ENCODE assay signal across 23 cellular contexts in the genomic region with DNA sequence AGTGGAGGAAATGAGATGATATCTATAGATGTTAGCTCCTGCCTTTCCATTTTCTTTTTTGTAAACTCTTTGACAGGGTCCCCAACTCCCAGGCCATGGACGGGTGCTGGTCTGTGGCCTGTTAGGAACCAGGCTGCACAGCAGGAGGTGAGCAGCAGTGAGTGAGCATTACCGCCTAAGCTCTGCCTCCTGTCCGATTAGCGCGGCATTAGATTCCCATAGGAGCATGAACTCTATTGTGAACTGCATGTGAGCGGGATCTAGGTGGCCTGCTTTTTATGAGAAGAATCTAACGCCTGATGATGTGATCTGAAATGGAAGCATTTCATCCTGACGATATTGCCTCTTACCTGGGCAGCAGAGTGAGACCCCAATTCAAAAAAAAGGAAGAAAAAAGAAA. TPM values are rescaled to one million over a fixed set of nuclear protein-coding genes. Genes with fewer than 3 reads are reported as not detected.
DNase-seq lines count a peak whose midpoint lies in the region; ATAC-seq, FAIRE-seq and TF ChIP-seq lines count a peak whose summit lies in the region.
"Had no signal": no experiment of that assay in that cellular context is flagged by ENCODE, and none has a peak within 500 bp of the region (broad histone marks: within the 10 kb centered on the region; RNA-seq: fewer than 3 reads in every experiment).

No MANE protein-coding gene starts in this region.

- intact Hi-C loops in K562 (cut with micrococcal nuclease) = no loop called here

- no TSS peak for BruUV-seq in K562 (replicated peaks; lab: Mats Ljungman, UMichigan)

- H3K36me3 ChIP-seq in K562 (ENCODE audit: control insufficient read depth, insufficient read depth, low read length) (no peaks in the 10 kb centered on the region), skeletal muscle satellite cell (ENCODE audit: insufficient read depth, low read length) (no peaks in the 10 kb centered on the region)
- H3K36me3 ChIP-seq: thoracic aorta had no signal

- H3K9me3 ChIP-seq in K562 (replicated peaks; ENCODE audit: control insufficient read depth, insufficient read depth, low read depth, low read length) (no peaks in the 10 kb centered on the region), skeletal muscle satellite cell (replicated peaks; ENCODE audit: low read length) (no peaks in the 10 kb centered on the region)
- H3K9me3 ChIP-seq: thoracic aorta had no signal

- H3K9me3 Mint-ChIP-seq in activated T-cell treated with anti-CD3 and anti-CD28 coated beads, Interleukin-2, amount 50 U/mL, for 24 hours = no peaks in the 10 kb centered on the region
- no peaks in the 10 kb centered on the region for H3K9me3 Mint-ChIP-seq in activated T-cell treated with anti-CD3 and anti-CD28 coated beads, Interleukin-2, amount 50 U/mL, for 4 hours
- H3K9me3 Mint-ChIP-seq: CD8-positive, alpha-beta memory T cell; endodermal cell; natural killer cell treated with Interleukin-12 subunit alpha and Interleukin-12 subunit beta and Interleukin-15 and Interleukin-18, amount 100 ng/mL, for 72 hours had no signal

- H3K9ac ChIP-seq in K562 (ENCODE audit: insufficient read depth in 1 of 2, low read depth in 2 of 2, low read length in 2 of 2) (no peak overlapping the region), skeletal muscle satellite cell (ENCODE audit: low read depth, low read length) (peak overlapping the region; percentile 56)

- H3K4me3 Mint-ChIP-seq in activated T-cell treated with anti-CD3 and anti-CD28 coated beads, Interleukin-2, amount 50 U/mL, for 24 hours = no peak overlapping the region
- H3K4me3 Mint-ChIP-seq in activated T-cell treated with anti-CD3 and anti-CD28 coated beads, Interleukin-2, amount 50 U/mL, for 4 hours = no peak overlapping the region
- H3K4me3 Mint-ChIP-seq: CD8-positive, alpha-beta memory T cell; endodermal cell; natural killer cell treated with Interleukin-12 subunit alpha and Interleukin-12 subunit beta and Interleukin-15 and Interleukin-18, amount 100 ng/mL, for 72 hours had no signal

- no peak for FAIRE-seq in K562 (lab: Jason Lieb, UNC)
- FAIRE-seq: colon had no signal

- H3K9me1 ChIP-seq in K562 (ENCODE audit: control insufficient read depth, insufficient read depth, low read length) = no peaks in the 10 kb centered on the region

- no peak overlapping the region for H3K27ac ChIP-seq in K562 (ENCODE audit: extremely low read depth, low read depth, low read length)
- H3K27ac ChIP-seq: skin epidermis, thoracic aorta had no signal

- POLR2A ChIA-PET in K562 (lab: Yijun Ruan, JAX) = no interaction called here

- H3K4me1 ChIP-seq in K562 (replicated peaks in 1 of 2; ENCODE audit: control insufficient read depth in 2 of 2, insufficient read depth in 2 of 2, low read length in 2 of 2) (peaks cover 0 to 10% of the 10 kb centered on the region in 2 experiments; a peak in 3 of 5 replicates), skeletal muscle satellite cell (ENCODE audit: control insufficient read depth, insufficient read depth, low read length) (peaks cover 19% of the 10 kb centered on the region)

- no peak for TF ChIP-seq EP300 in K562 (IDR thresholded peaks at IDR 0.05; ENCODE audit: low read length)

- no peaks in the 10 kb centered on the region for H3K27me3 Mint-ChIP-seq in activated T-cell treated with anti-CD3 and anti-CD28 coated beads, Interleukin-2, amount 50 U/mL, for 24 hours
- H3K27me3 Mint-ChIP-seq in activated T-cell treated with anti-CD3 and anti-CD28 coated beads, Interleukin-2, amount 50 U/mL, for 4 hours (ENCODE audit: low read depth) = no peaks in the 10 kb centered on the region
- H3K27me3 Mint-ChIP-seq: CD8-positive, alpha-beta memory T cell; natural killer cell treated with Interleukin-12 subunit alpha and Interleukin-12 subunit beta and Interleukin-15 and Interleukin-18, amount 100 ng/mL, for 72 hours; progenitor cell of endocrine pancreas had no signal

- TF ChIP-seq CTCF in K562 (IDR thresholded peaks at IDR 0.05 in 2 of 3, conservative IDR thresholded peaks at IDR 0.05 in 1 of 3; ENCODE audit: insufficient read depth in 2 of 3, low read depth in 1 of 3, low read length in 3 of 3) = no peak

- no peak for ATAC-seq in activated T-cell treated with anti-CD3 and anti-CD28 coated beads, Interleukin-2, amount 50 U/mL, for 4 hours
- ATAC-seq in K562 = no peak
- ATAC-seq: left cardiac atrium; natural killer cell treated with Interleukin-12 subunit alpha and Interleukin-12 subunit beta and Interleukin-15 and Interleukin-18, amount 100 ng/mL, for 72 hours had no signal

- 80% methylated on average over 8 of the region's 8 CpGs for WGBS in K562 (ENCODE audit: insufficient coverage, low coverage, missing lambda C conversion rate)

- H3K4me2 ChIP-seq in K562 (ENCODE audit: insufficient read depth, low read length) (no peak overlapping the region), skeletal muscle satellite cell (ENCODE audit: low read length) (peak overlapping the region; percentile 45)

- no peak overlapping the region for H2AFZ ChIP-seq in K562 (ENCODE audit: low read depth, low read length)

- TF ChIP-seq RAD21 in K562 (CRISPR knock-in tag; conservative IDR thresholded peaks at IDR 0.05 in 1 of 2, IDR thresholded peaks at IDR 0.05 in 1 of 2) = no peak

- no peak for DNase-seq in activated T-cell treated with anti-CD3 and anti-CD28 coated beads, Interleukin-2, amount 50 U/mL, for 24 hours
- DNase-seq in activated T-cell treated with anti-CD3 and anti-CD28 coated beads, Interleukin-2, amount 50 U/mL, for 4 hours = no peak
- DNase-seq in NCI-H2107 treated with DMSO at 0.1 percent for 48 hours (lab: John Stamatoyannopoulos, UW; ENCODE audit: unreplicated experiment) = peak; percentile 54
- no peak for DNase-seq in K562 (ENCODE audit: extremely low read depth in 1 of 4, low spot score in 3 of 4)
- DNase-seq in SHP77 (lab: John Stamatoyannopoulos, UW) = no peak
- no peak for DNase-seq in NCI-H2081 treated with DMSO at 0.1 percent for 48 hours (lab: John Stamatoyannopoulos, UW)
- no peak for DNase-seq in NCI-H2171 treated with DMSO at 0.1 percent for 48 hours (lab: John Stamatoyannopoulos, UW)
- DNase-seq: activated T-cell treated with anti-CD3 and anti-CD28 coated beads for 4 hours; CD8-positive, alpha-beta memory T cell; endodermal cell; KBM-7; left cardiac atrium; mesendoderm; MV-4-11; NCI-H1694; NCI-H446; NK-92 treated with Interleukin-12 subunit alpha and Interleukin-12 subunit beta, amount 100 ng/mL, for 24 hours had no signal

- no peak overlapping the region for H3K4me3 ChIP-seq in K562
- H3K4me3 ChIP-seq in skeletal muscle satellite cell (ENCODE audit: low read length) = no peak overlapping the region
- H3K4me3 ChIP-seq: skin epidermis, thoracic aorta had no signal

- no peaks in the 10 kb centered on the region for H3K79me2 ChIP-seq in K562 (ENCODE audit: control insufficient read depth, insufficient read depth, low read length)

- H3K36me3 Mint-ChIP-seq in activated T-cell treated with anti-CD3 and anti-CD28 coated beads, Interleukin-2, amount 50 U/mL, for 24 hours (ENCODE audit: low read depth) = no peaks in the 10 kb centered on the region
- H3K36me3 Mint-ChIP-seq in activated T-cell treated with anti-CD3 and anti-CD28 coated beads, Interleukin-2, amount 50 U/mL, for 4 hours (ENCODE audit: insufficient read depth) = no peaks in the 10 kb centered on the region
- H3K36me3 Mint-ChIP-seq: natural killer cell treated with Interleukin-12 subunit alpha and Interleukin-12 subunit beta and Interleukin-15 and Interleukin-18, amount 100 ng/mL, for 72 hours had no signal

- in situ Hi-C loops in K562 (cut with MboI) = no loop called here

- H3K27ac Mint-ChIP-seq in activated T-cell treated with anti-CD3 and anti-CD28 coated beads, Interleukin-2, amount 50 U/mL, for 24 hours = peak overlapping the region; percentile 90
- H3K27ac Mint-ChIP-seq: endodermal cell, progenitor cell of endocrine pancreas had no signal

- CTCF ChIA-PET in K562 (lab: Yijun Ruan, JAX; ENCODE audit: low intra/inter-chr PET ratio) = no interaction called here

- no peak for TF ChIP-seq POLR2A in K562 (conservative IDR thresholded peaks at IDR 0.05)

- H3K4me1 Mint-ChIP-seq in activated T-cell treated with anti-CD3 and anti-CD28 coated beads, Interleukin-2, amount 50 U/mL, for 24 hours (ENCODE audit: low read depth) = peaks cover 70% of the 10 kb centered on the region
- peaks cover 64% of the 10 kb centered on the region for H3K4me1 Mint-ChIP-seq in activated T-cell treated with anti-CD3 and anti-CD28 coated beads, Interleukin-2, amount 50 U/mL, for 4 hours (ENCODE audit: low read depth)

- no peaks in the 10 kb centered on the region for H4K20me1 ChIP-seq in K562 (replicated peaks; ENCODE audit: control insufficient read depth, insufficient read depth, low read length)

- no peaks in the 10 kb centered on the region for H3K27me3 ChIP-seq in K562 (ENCODE audit: control insufficient read depth in 2 of 2, insufficient read depth in 2 of 2, low read length in 2 of 2)
- no peaks in the 10 kb centered on the region for H3K27me3 ChIP-seq in skeletal muscle satellite cell (ENCODE audit: control insufficient read depth, insufficient read depth, low read length)

TF ChIP-seq in K562, 482 proteins besides CTCF, POLR2A, EP300 and RAD21 (continues in another document):
- TF ChIP-seq, protein P1, sequence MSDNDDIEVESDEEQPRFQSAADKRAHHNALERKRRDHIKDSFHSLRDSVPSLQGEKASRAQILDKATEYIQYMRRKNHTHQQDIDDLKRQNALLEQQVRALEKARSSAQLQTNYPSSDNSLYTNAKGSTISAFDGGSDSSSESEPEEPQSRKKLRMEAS (CRISPR knock-in tag; IDR thresholded peaks at IDR 0.05) = no peak

RNA-seq across cellular contexts. Expression of a gene that starts 56.8 kb away (rescaled TPM):
- 10 to 100 TPM; 58.0 to 67.7 (median 59.7) TPM for total RNA-seq in activated T-cell treated with anti-CD3 and anti-CD28 coated beads, Interleukin-2, amount 50 U/mL, for 4 hours
- total RNA-seq in K562 (2011; cell fraction: chromatin; rRNA removed; ENCODE audit: low replicate concordance) = 221 and 585 TPM in 2 replicates
- total RNA-seq in K562 (2011; cell fraction: nucleolus; rRNA removed) = 101 and 147 TPM in 2 replicates
- 282 and 390 TPM in 2 replicates for total RNA-seq in K562 (2011; cell fraction: nucleoplasm; rRNA removed)
- total RNA-seq in K562 (2014; rRNA removed) (38.9 and 47.3 TPM in 2 replicates), K562 (2014; rRNA removed; fragmentation: Illumina TruSeq; extraction: Trizol) (59.0 and 66.0 TPM in 2 replicates), K562 (2015; rRNA removed; fragmentation: Illumina TruSeq; extraction: Trizol) (45.5 and 49.7 TPM in 2 replicates), K562 (2021) (57.8 and 61.9 TPM in 2 replicates)
- polyA plus RNA-seq in K562 (2011; rRNA removed) (56.2 and 63.4 TPM in 2 replicates), K562 (2014; fragmentation: Illumina TruSeq; extraction: Trizol) (57.6 and 70.8 TPM in 2 replicates), K562 (2014; fragmentation: Nextera tagmentation; extraction: Ambion mirVana) (10 to 100 TPM; 50.0 to 53.6 TPM), K562 (2014; rRNA removed) (55.3 and 61.3 TPM in 2 replicates)
- 32.8 and 58.4 TPM in 2 replicates for polyA plus RNA-seq in K562 (2011; cell fraction: cytosol; rRNA removed)
- polyA plus RNA-seq in K562 (2011; cell fraction: nucleus; rRNA removed) = 192 and 194 TPM in 2 replicates
- polyA plus RNA-seq in K562 (2012) = 33.7 and 57.7 TPM in 2 replicates
- 167 and 232 TPM in 2 replicates for polyA minus RNA-seq in K562 (2011; rRNA and poly(A)+ RNA removed)
- polyA minus RNA-seq in K562 (2011; cell fraction: cytosol; rRNA and poly(A)+ RNA removed) = 39.1 and 51.9 TPM in 2 replicates
- polyA minus RNA-seq in K562 (2011; cell fraction: nucleus; rRNA and poly(A)+ RNA removed) = 209 and 435 TPM in 2 replicates
- total RNA-seq in skeletal muscle satellite cell (2012; rRNA removed) = 46.5 and 60.8 TPM in 2 replicates
